ENCODE assay signal across 9 cellular contexts in genomic region chr5:62284946-62285891, GRCh38. TPM values are rescaled to one million over a fixed set of nuclear protein-coding genes. Genes with fewer than 3 reads are reported as not detected.
DNase-seq lines count a peak whose midpoint lies in the region; ATAC-seq lines count a peak whose summit lies in the region.
"Had no signal": no experiment of that assay in that cellular context is flagged by ENCODE, and none has a peak within 500 bp of the region (broad histone marks: within the 10 kb centered on the region; RNA-seq: fewer than 3 reads in every experiment).

No MANE protein-coding gene starts in this region.

- H3K27me3 Mint-ChIP-seq in activated naive CD8-positive, alpha-beta T cell treated with anti-CD3 and anti-CD28 coated beads for 36 hours, result no peaks in the 10 kb centered on the region

- H3K36me3 Mint-ChIP-seq in activated naive CD8-positive, alpha-beta T cell treated with anti-CD3 and anti-CD28 coated beads for 36 hours, result peaks cover 43% of the 10 kb centered on the region

- peak overlapping the region; percentile 39 for H3K4me3 Mint-ChIP-seq in activated naive CD8-positive, alpha-beta T cell treated with anti-CD3 and anti-CD28 coated beads for 36 hours

- DNase-seq in CD1c-positive myeloid dendritic cell (ENCODE audit: extremely low spot score) (peak; percentile 81), COR-L47 (lab: John Stamatoyannopoulos, UW) (no peak), cerebellar cortex (ENCODE audit: low spot score) (no peak), inferior parietal cortex (ENCODE audit: extremely low spot score) (no peak), dermis blood vessel endothelial cell (no peak)
- DNase-seq in activated naive CD8-positive, alpha-beta T cell treated with anti-CD3 and anti-CD28 coated beads for 36 hours, result peak; percentile 74
- DNase-seq: RPMI8226 had no signal

- peak overlapping the region; percentile 95 for H3K27ac Mint-ChIP-seq in activated naive CD8-positive, alpha-beta T cell treated with anti-CD3 and anti-CD28 coated beads for 36 hours

- H3K4me1 Mint-ChIP-seq in activated naive CD8-positive, alpha-beta T cell treated with anti-CD3 and anti-CD28 coated beads for 36 hours, result peaks cover 48% of the 10 kb centered on the region

- peaks cover 26% of the 10 kb centered on the region for H3K9me3 Mint-ChIP-seq in activated naive CD8-positive, alpha-beta T cell treated with anti-CD3 and anti-CD28 coated beads for 36 hours

- ATAC-seq in GM21367 (IDR thresholded peaks at IDR 0.05; ENCODE audit: unreplicated experiment), result peak; percentile 59
- ATAC-seq in HG03457 (IDR thresholded peaks at IDR 0.05; ENCODE audit: unreplicated experiment), result peak; percentile 71

RNA-seq across cellular contexts. Expression of gene KIF2A, which starts 20.8 kb away (rescaled TPM):
- 100 to 1,000 TPM; 164 to 175 TPM for total RNA-seq in activated naive CD8-positive, alpha-beta T cell treated with anti-CD3 and anti-CD28 coated beads for 36 hours
- 105 and 158 TPM in 2 replicates for total RNA-seq in dermis blood vessel endothelial cell

Comparison
In these comparisons a context has a peak if more than half of its experiments do, and no peak if none do; other contexts are left out.
1. DNase-seq: peak in CD1c-positive myeloid dendritic cell (single experiment) and activated naive CD8-positive, alpha-beta T cell treated with anti-CD3 and anti-CD28 coated beads for 36 hours (single experiment); none in COR-L47 (single experiment), cerebellar cortex (single experiment), inferior parietal cortex (single experiment) and dermis blood vessel endothelial cell (single experiment).